In the genomic region with DNA sequence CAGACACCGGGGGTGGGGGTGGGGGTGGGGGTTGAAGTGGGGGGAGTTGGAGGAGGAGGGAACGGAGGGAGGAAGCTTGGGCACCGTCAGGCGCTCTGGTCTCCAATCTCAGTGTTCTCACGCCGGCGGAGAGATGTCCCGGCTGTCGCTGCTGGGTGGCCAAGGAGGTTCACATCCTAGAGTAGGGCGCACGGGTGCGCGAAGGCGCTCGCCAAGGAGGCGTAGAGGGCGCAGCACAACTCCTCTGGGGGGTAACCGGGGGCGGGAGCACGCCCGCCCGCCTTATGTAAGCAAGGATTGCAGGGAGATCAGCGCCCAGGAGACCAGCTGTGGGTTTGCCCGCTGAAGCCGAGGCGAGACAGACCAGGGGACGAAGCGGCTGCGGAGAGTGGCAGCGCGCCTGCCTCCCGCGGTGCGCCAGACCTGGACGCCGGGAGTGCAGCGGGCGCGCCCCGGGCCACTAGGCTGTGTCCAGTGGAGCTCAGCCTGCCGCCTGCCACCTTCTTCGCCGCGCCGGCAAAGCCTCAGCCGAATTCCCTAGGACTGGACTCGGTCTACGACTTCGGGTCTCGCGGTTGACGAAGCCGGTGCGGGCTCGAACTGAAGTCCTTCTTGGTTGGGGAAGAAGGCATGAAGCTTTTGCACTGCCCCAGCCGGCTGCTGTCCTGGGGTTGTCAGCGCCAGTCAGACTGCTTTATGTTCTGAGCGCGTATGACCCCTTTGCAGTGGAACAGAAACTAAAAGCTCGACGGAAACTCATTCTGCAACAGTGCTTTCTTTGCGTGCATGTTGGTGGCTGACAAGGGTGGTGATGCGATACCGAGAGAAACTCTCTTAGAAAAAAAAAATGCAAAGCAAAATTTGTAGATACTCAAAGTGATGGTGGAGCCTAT, we compare ENCODE assay signal across 9 cellular contexts. TPM values are rescaled to one million over a fixed set of nuclear protein-coding genes. Genes with fewer than 3 reads are reported as not detected.
A peak's percentile ranks its signal among the peaks of the same experiment; 100 is the strongest.
DNase-seq lines count a peak whose midpoint lies in the region; ATAC-seq and TF ChIP-seq lines count a peak whose summit lies in the region.
"Had no signal": no experiment of that assay in that cellular context is flagged by ENCODE, and none has a peak within 500 bp of the region (broad histone marks: within the 10 kb centered on the region; RNA-seq: fewer than 3 reads in every experiment).

No MANE protein-coding gene starts in this region.

- ATAC-seq in CD8-positive, alpha-beta T cell: no peak
- ATAC-seq in HG03196 (IDR thresholded peaks at IDR 0.05; ENCODE audit: unreplicated experiment) (peak; percentile 93), activated B cell treated with CpG ODN at 0.5 μM for 24 hours (ENCODE audit: low read depth) (no peak), natural killer cell (peak; percentile 30 to 72 (median 61))

- CTCF ChIA-PET in CD8-positive, alpha-beta T cell (lab: Charles Lee): no interaction called here
- CTCF ChIA-PET in activated B cell treated with CpG ODN at 0.5 μM for 24 hours (lab: Charles Lee): interaction anchor here (0.5 kb wide), 1 partner anchor 60 kb away, joined by 3 read pairs; no protein-coding TSS in a partner anchor

- no peak for DNase-seq in CD8-positive, alpha-beta T cell
- peak; percentile 13 for DNase-seq in GM19238 (ENCODE audit: insufficient read length, low spot score)
- no peak for DNase-seq in activated B cell treated with CpG ODN at 0.5 μM for 24 hours
- DNase-seq in fibroblast of villous mesenchyme (ENCODE audit: low read depth): peak; percentile 58
- no peak for DNase-seq in natural killer cell
- DNase-seq in stimulated activated naive CD4-positive, alpha-beta T cell treated with Interleukin-2 at 50 U/mL for 16 hours (lab: John Stamatoyannopoulos, UW): no peak
- no peak for DNase-seq in NCI-H128 (lab: John Stamatoyannopoulos, UW; ENCODE audit: unreplicated experiment)

- peak overlapping the region; percentile 62 for H3K4me3 Mint-ChIP-seq in CD8-positive, alpha-beta T cell
- peak overlapping the region; percentile 41 for H3K4me3 Mint-ChIP-seq in activated B cell treated with CpG ODN at 0.5 μM for 24 hours
- H3K4me3 Mint-ChIP-seq in natural killer cell: peak overlapping the region; percentile 90

- H3K27ac ChIP-seq in CD8-positive, alpha-beta T cell (ENCODE audit: low read depth, low read length): no peak overlapping the region

- H3K9me3 ChIP-seq in CD8-positive, alpha-beta T cell (ENCODE audit: low read length): no peaks in the 10 kb centered on the region

- no peak overlapping the region for H3K27ac Mint-ChIP-seq in CD8-positive, alpha-beta T cell
- no peak overlapping the region for H3K27ac Mint-ChIP-seq in activated B cell treated with CpG ODN at 0.5 μM for 24 hours
- H3K27ac Mint-ChIP-seq in natural killer cell: peak overlapping the region in 1 of 2 donors; percentile 66

- TF ChIP-seq CTCF in CD8-positive, alpha-beta T cell (IDR thresholded peaks at IDR 0.05): no peak
- TF ChIP-seq CTCF in activated B cell treated with CpG ODN at 0.5 μM for 24 hours (IDR thresholded peaks at IDR 0.05): no peak
- no peak for TF ChIP-seq CTCF in fibroblast of villous mesenchyme (IDR thresholded peaks at IDR 0.05; ENCODE audit: insufficient read depth, low read depth, low read length)
- TF ChIP-seq CTCF in natural killer cell (IDR thresholded peaks at IDR 0.05): no peak

- H3K4me1 Mint-ChIP-seq in CD8-positive, alpha-beta T cell (ENCODE audit: low read depth): peaks cover 13% of the 10 kb centered on the region
- H3K4me1 Mint-ChIP-seq in activated B cell treated with CpG ODN at 0.5 μM for 24 hours (peaks cover 12% of the 10 kb centered on the region), natural killer cell (peaks cover 12 to 19% of the 10 kb centered on the region in 2 donors)

- POLR2A ChIA-PET in CD8-positive, alpha-beta T cell (lab: Charles Lee): no interaction called here
- POLR2A ChIA-PET in activated B cell treated with CpG ODN at 0.5 μM for 24 hours (lab: Charles Lee): no interaction called here

- no peaks in the 10 kb centered on the region for H3K9me3 Mint-ChIP-seq in CD8-positive, alpha-beta T cell
- H3K9me3 Mint-ChIP-seq in activated B cell treated with CpG ODN at 0.5 μM for 24 hours: no peaks in the 10 kb centered on the region
- no peaks in the 10 kb centered on the region for H3K9me3 Mint-ChIP-seq in natural killer cell

- H3K4me3 ChIP-seq in CD8-positive, alpha-beta T cell (ENCODE audit: low read depth, low read length): peak overlapping the region; percentile 37
- H3K4me3 ChIP-seq in fibroblast of villous mesenchyme (ENCODE audit: low read depth, low read length): peak overlapping the region; percentile 70

- H3K4me1 ChIP-seq in CD8-positive, alpha-beta T cell (ENCODE audit: insufficient read depth, low read length): no peaks in the 10 kb centered on the region

- intact Hi-C loops in CD8-positive, alpha-beta T cell (cut with DNase I, micrococcal nuclease): no loop called here
- intact Hi-C loops in activated B cell treated with CpG ODN at 0.5 μM for 24 hours (cut with micrococcal nuclease) (no loop called here), natural killer cell (cut with micrococcal nuclease) (no loop called here)

- peaks cover 6% of the 10 kb centered on the region for H3K27me3 ChIP-seq in CD8-positive, alpha-beta T cell (ENCODE audit: insufficient read depth, low read length)

- H3K36me3 ChIP-seq in CD8-positive, alpha-beta T cell (ENCODE audit: insufficient read depth, low read length): no peaks in the 10 kb centered on the region

- no peaks in the 10 kb centered on the region for H3K36me3 Mint-ChIP-seq in CD8-positive, alpha-beta T cell
- H3K36me3 Mint-ChIP-seq in activated B cell treated with CpG ODN at 0.5 μM for 24 hours (ENCODE audit: low read depth) (no peaks in the 10 kb centered on the region), natural killer cell (no peaks in the 10 kb centered on the region)

- peaks cover 40% of the 10 kb centered on the region for H3K27me3 Mint-ChIP-seq in CD8-positive, alpha-beta T cell (ENCODE audit: low read depth)
- H3K27me3 Mint-ChIP-seq in activated B cell treated with CpG ODN at 0.5 μM for 24 hours (peaks cover 37% of the 10 kb centered on the region), natural killer cell (ENCODE audit: low read depth in 2 of 2) (peaks cover 24 to 32% of the 10 kb centered on the region in 2 donors)

RNA-seq across cellular contexts. Expression of gene UNC5C, which starts 0.7 kb away (rescaled TPM):
- not detected for total RNA-seq in CD8-positive, alpha-beta T cell
- total RNA-seq in activated B cell treated with CpG ODN at 0.5 μM for 24 hours (not detected in 2 replicates), fibroblast of villous mesenchyme (under 0.01 and 0.43 TPM in 2 replicates), natural killer cell (not detected)
- total RNA-seq: T-helper 1 cell treated with Interleukin-12 subunit alpha and Interleukin-12 subunit beta and Interleukin-4 antibody, amounts not matched to agents 30 ng/mL and 1 ng/mL, for 36 hours had no signal

Comparison
In these comparisons a context has a peak if more than half of its experiments do, and no peak if none do; other contexts are left out.
1. ATAC-seq: peak in HG03196 (single experiment) and natural killer cell (3 of 3); none in CD8-positive, alpha-beta T cell (single experiment) and activated B cell treated with CpG ODN at 0.5 μM for 24 hours (single experiment).
2. DNase-seq: peak in GM19238 (single experiment) and fibroblast of villous mesenchyme (single experiment); none in CD8-positive, alpha-beta T cell (0 of 7), activated B cell treated with CpG ODN at 0.5 μM for 24 hours (single experiment), natural killer cell (single experiment), stimulated activated naive CD4-positive, alpha-beta T cell treated with Interleukin-2 at 50 U/mL for 16 hours (single experiment) and NCI-H128 (single experiment).
3. Peak in every context shown above with its lines, with median percentiles within 50 percentile points of each other: H3K4me3 Mint-ChIP-seq.